ENCODE assay signal across 27 cellular contexts in genomic region chr10:76719021-76719420, GRCh38.
"Had no signal": no experiment of that assay in that cellular context is flagged by ENCODE, and none has a peak within 500 bp of the region (broad histone marks: within the 10 kb centered on the region; RNA-seq: fewer than 3 reads in every experiment).

No MANE protein-coding gene starts in this region.

- H3K27me3 Mint-ChIP-seq: stimulated activated memory B cell treated with anti-CD40 and anti-IgM and Interleukin-4, amounts not matched to agents 10 μg/mL and 1 μg/mL and 100 μg/mL, for 72 hours; stimulated activated naive B cell treated with anti-CD40 and anti-IgM and Interleukin-4, amounts not matched to agents 10 μg/mL and 1 μg/mL and 100 μg/mL, for 72 hours; stimulated activated naive CD8-positive, alpha-beta T cell treated with anti-CD3 and anti-CD28 coated beads, Interleukin-15, amount 100 ng/mL, for 72 hours; stimulated activated naive CD8-positive, alpha-beta T cell treated with anti-CD3 and anti-CD28 coated beads, Interleukin-15, Interleukin-2, amounts not matched to agents 100 ng/mL and 50 ng/mL, for 24 hours had no signal

- H3K27me3 ChIP-seq: suprapubic skin, testis, thyroid gland, tibial artery, tibial nerve, transverse colon, upper lobe of left lung, upper lobe of right lung, uterus, vagina had no signal

- H3K4me1 ChIP-seq: suprapubic skin, testis, thyroid gland, tibial nerve, transverse colon, upper lobe of left lung, upper lobe of right lung, uterus, vagina had no signal

- H3K9me3 Mint-ChIP-seq: stimulated activated naive CD8-positive, alpha-beta T cell treated with anti-CD3 and anti-CD28 coated beads, Interleukin-15, Interleukin-2, amounts not matched to agents 100 ng/mL and 50 ng/mL, for 24 hours had no signal

- H3K27ac Mint-ChIP-seq: stimulated activated effector memory CD8-positive, alpha-beta T cell treated with anti-CD3 and anti-CD28 coated beads, Interleukin-12 subunit alpha, Interleukin-12 subunit beta, amount 100 ng/mL, for 72 hours; stimulated activated memory B cell treated with anti-CD40 and anti-IgM and Interleukin-4, amounts not matched to agents 10 μg/mL and 1 μg/mL and 100 μg/mL, for 72 hours; stimulated activated naive B cell treated with anti-CD40 and anti-IgM and Interleukin-4, amounts not matched to agents 10 μg/mL and 1 μg/mL and 100 μg/mL, for 72 hours; stimulated activated naive CD8-positive, alpha-beta T cell treated with anti-CD3 and anti-CD28 coated beads, Interleukin-15, amount 100 ng/mL, for 72 hours; stimulated activated naive CD8-positive, alpha-beta T cell treated with anti-CD3 and anti-CD28 coated beads, Interleukin-15, Interleukin-2, amounts not matched to agents 100 ng/mL and 50 ng/mL, for 24 hours; type B pancreatic cell had no signal

- H3K4me1 Mint-ChIP-seq: stimulated activated effector memory CD8-positive, alpha-beta T cell treated with anti-CD3 and anti-CD28 coated beads, Interleukin-12 subunit alpha, Interleukin-12 subunit beta, amount 100 ng/mL, for 72 hours; stimulated activated memory B cell treated with anti-CD40 and anti-IgM and Interleukin-4, amounts not matched to agents 10 μg/mL and 1 μg/mL and 100 μg/mL, for 72 hours; stimulated activated naive B cell treated with anti-CD40 and anti-IgM and Interleukin-4, amounts not matched to agents 10 μg/mL and 1 μg/mL and 100 μg/mL, for 72 hours; stimulated activated naive CD8-positive, alpha-beta T cell treated with anti-CD3 and anti-CD28 coated beads, Interleukin-15, amount 100 ng/mL, for 72 hours had no signal

- H3K27ac ChIP-seq: stomach, suprapubic skin, testis, thyroid gland, tibial nerve, transverse colon, upper lobe of left lung, upper lobe of right lung, uterus, vagina had no signal

- H3K36me3 ChIP-seq: stomach, suprapubic skin, thoracic aorta, thyroid gland, tibial artery, tibial nerve, transverse colon, upper lobe of left lung, upper lobe of right lung, uterus, vagina had no signal

- DNase-seq: stimulated activated CD4-positive, alpha-beta T cell treated with anti-CD3 and anti-CD28 coated beads, Interleukin-2, amount 100 ng/mL, for 48 hours; stimulated activated CD4-positive, alpha-beta T cell treated with anti-CD3 and anti-CD28 coated beads, Interleukin-4, amount 100 ng/mL, for 1 hour; stimulated activated CD4-positive, alpha-beta T cell treated with anti-CD3 and anti-CD28 coated beads, Interleukin-4, amount 100 ng/mL, for 24 hours; stimulated activated CD4-positive, alpha-beta T cell treated with anti-CD3 and anti-CD28 coated beads, Interleukin-4, amount 100 ng/mL, for 4 hours; stimulated activated CD8-positive, alpha-beta memory T cell treated with anti-CD3 and anti-CD28 coated beads, Interleukin-4, amount 100 ng/mL, for 48 hours; stimulated activated naive B cell treated with anti-CD40 and anti-IgM and Interleukin-4, amounts not matched to agents 10 μg/mL and 1 μg/mL and 100 μg/mL, for 72 hours; stimulated activated naive CD4-positive, alpha-beta T cell treated with Interleukin-2 at 50 U/mL for 16 hours; stimulated activated naive CD8-positive, alpha-beta T cell treated with anti-CD3 and anti-CD28 coated beads, Interleukin-15, amount 100 ng/mL, for 72 hours; stimulated activated naive CD8-positive, alpha-beta T cell treated with anti-CD3 and anti-CD28 coated beads, Interleukin-15, Interleukin-2, amounts not matched to agents 100 U/mL and 50 U/mL, for 24 hours; stomach; substantia nigra; testis; thyroid gland; tibial artery; transverse colon; trophoblast cell; upper lobe of left lung; upper lobe of right lung; uterus had no signal

- H3K36me3 Mint-ChIP-seq: stimulated activated effector memory CD8-positive, alpha-beta T cell treated with anti-CD3 and anti-CD28 coated beads, Interleukin-12 subunit alpha, Interleukin-12 subunit beta, amount 100 ng/mL, for 72 hours; stimulated activated memory B cell treated with anti-CD40 and anti-IgM and Interleukin-4, amounts not matched to agents 10 μg/mL and 1 μg/mL and 100 μg/mL, for 72 hours; stimulated activated naive B cell treated with anti-CD40 and anti-IgM and Interleukin-4, amounts not matched to agents 10 μg/mL and 1 μg/mL and 100 μg/mL, for 72 hours; type B pancreatic cell had no signal

- H3K4me3 ChIP-seq: stomach, suprapubic skin, testis, thoracic aorta, thyroid gland, tibial artery, tibial nerve, transverse colon, upper lobe of left lung, upper lobe of right lung, uterus, vagina had no signal

- H3K4me3 Mint-ChIP-seq: stimulated activated effector memory CD8-positive, alpha-beta T cell treated with anti-CD3 and anti-CD28 coated beads, Interleukin-12 subunit alpha, Interleukin-12 subunit beta, amount 100 ng/mL, for 72 hours; stimulated activated memory B cell treated with anti-CD40 and anti-IgM and Interleukin-4, amounts not matched to agents 10 μg/mL and 1 μg/mL and 100 μg/mL, for 72 hours; stimulated activated naive B cell treated with anti-CD40 and anti-IgM and Interleukin-4, amounts not matched to agents 10 μg/mL and 1 μg/mL and 100 μg/mL, for 72 hours; stimulated activated naive CD8-positive, alpha-beta T cell treated with anti-CD3 and anti-CD28 coated beads, Interleukin-15, amount 100 ng/mL, for 72 hours; stimulated activated naive CD8-positive, alpha-beta T cell treated with anti-CD3 and anti-CD28 coated beads, Interleukin-15, Interleukin-2, amounts not matched to agents 100 ng/mL and 50 ng/mL, for 24 hours; type B pancreatic cell had no signal

- ATAC-seq: stimulated activated effector memory CD8-positive, alpha-beta T cell treated with anti-CD3 and anti-CD28 coated beads, Interleukin-12 subunit alpha, Interleukin-12 subunit beta, amount 100 ng/mL, for 72 hours; stimulated activated memory B cell treated with anti-CD40 and anti-IgM and Interleukin-4, amounts not matched to agents 10 μg/mL and 1 μg/mL and 100 μg/mL, for 72 hours; stimulated activated naive B cell treated with anti-CD40 and anti-IgM and Interleukin-4, amounts not matched to agents 10 μg/mL and 1 μg/mL and 100 μg/mL, for 72 hours; stimulated activated naive CD8-positive, alpha-beta T cell treated with anti-CD3 and anti-CD28 coated beads, Interleukin-15, amount 100 ng/mL, for 72 hours; stimulated activated naive CD8-positive, alpha-beta T cell treated with anti-CD3 and anti-CD28 coated beads, Interleukin-15, Interleukin-2, amounts not matched to agents 100 U/mL and 50 U/mL, for 24 hours; upper lobe of right lung had no signal

- H3K9me3 ChIP-seq: stomach, suprapubic skin, testis, thoracic aorta, thyroid gland, tibial artery, tibial nerve, transverse colon, upper lobe of left lung, upper lobe of right lung, uterus, vagina had no signal
